26 cellular contexts compared by ENCODE assay signal in genomic region chr20:49482173-49482572, GRCh38. TPM values are rescaled to one million over a fixed set of nuclear protein-coding genes. Genes with fewer than 3 reads are reported as not detected.
DNase-seq lines count a peak whose midpoint lies in the region; ATAC-seq and TF ChIP-seq lines count a peak whose summit lies in the region.
"Had no signal": no experiment of that assay in that cellular context is flagged by ENCODE, and none has a peak within 500 bp of the region (broad histone marks: within the 10 kb centered on the region; RNA-seq: fewer than 3 reads in every experiment).

No MANE protein-coding gene starts in this region.

- H3K4me3 ChIP-seq in left ventricle myocardium inferior (peak overlapping the region; percentile 67), gastroesophageal sphincter (peak overlapping the region; percentile 55 to 77), psoas muscle (peak overlapping the region; percentile 65), vagina (peak overlapping the region; percentile 24 to 40)

- peaks cover 47% of the 10 kb centered on the region for H3K27me3 Mint-ChIP-seq in activated T-helper 1 cell treated with anti-CD3 and anti-CD28 coated beads, Interleukin-12 subunit alpha, Interleukin-12 subunit beta, Interleukin-2, Interleukin-4 antibody, amounts not matched to agents 30 ng/mL and 10 ng/mL and 1 ng/mL, durations not matched to agents 14 hours and 24 hours and 36 hours (ENCODE audit: insufficient read depth)

- intact Hi-C loops in left ventricle myocardium inferior (cut with micrococcal nuclease) (loop anchor here (10.0 kb wide), 1 partner anchor 97 kb away; no protein-coding TSS in a partner anchor), Right ventricle myocardium inferior (cut with DNase I) (no loop called here), psoas muscle (cut with DNase I) (loop anchor here (5.0 to 10.0 kb wide), 3 partner anchors 50 to 100 kb away; no protein-coding TSS in a partner anchor), vagina (cut with DNase I) (loop anchor here (5.0 kb wide), 2 partner anchors 100 to 150 kb away; no protein-coding TSS in a partner anchor)
- intact Hi-C loops in activated T-helper 1 cell treated with anti-CD3 and anti-CD28 coated beads, Interleukin-12 subunit alpha, Interleukin-12 subunit beta, Interleukin-2, Interleukin-4 antibody, amounts not matched to agents 30 ng/mL and 10 ng/mL and 1 ng/mL, durations not matched to agents 14 hours and 24 hours and 36 hours (cut with micrococcal nuclease): loop anchor here (5.0 kb wide), 1 partner anchor 125 kb away; no protein-coding TSS in a partner anchor

- H3K9me3 ChIP-seq in left ventricle myocardium inferior (replicated peaks) (no peaks in the 10 kb centered on the region), gastroesophageal sphincter (no peaks in the 10 kb centered on the region), psoas muscle (no peaks in the 10 kb centered on the region), vagina (no peaks in the 10 kb centered on the region)
- H3K9me3 ChIP-seq: ascending aorta, pancreas, uterus had no signal

- WGBS in gastroesophageal sphincter (ENCODE audit: low coverage in 1 of 2), 2 donors: no CpG with 5 or more reads among the region's 46 CpGs
- 63 to 80% (median 65%) methylated on average over 27 to 46 of the region's 46 CpGs for WGBS in psoas muscle, 3 donors

- no peaks in the 10 kb centered on the region for H3K36me3 ChIP-seq in left ventricle myocardium inferior
- H3K36me3 ChIP-seq in gastroesophageal sphincter: peaks cover 0 to 19% of the 10 kb centered on the region in 2 donors
- H3K36me3 ChIP-seq in psoas muscle (ENCODE audit: insufficient read depth in 1 of 2, low read depth in 1 of 2): no peaks in the 10 kb centered on the region
- H3K36me3 ChIP-seq in vagina: no peaks in the 10 kb centered on the region
- H3K36me3 ChIP-seq: ascending aorta, pancreas, right atrium auricular region, uterus had no signal

- no peak for TF ChIP-seq POLR2A in gastroesophageal sphincter (IDR thresholded peaks at IDR 0.05)
- TF ChIP-seq POLR2A in vagina (IDR thresholded peaks at IDR 0.05): no peak

- DNase-seq in left ventricle myocardium inferior (no peak), Right ventricle myocardium inferior (ENCODE audit: missing footprints) (no peak), psoas muscle (no peak), vagina (ENCODE audit: extremely low spot score in 2 of 2) (no peak), NCI-H2171 treated with DMSO at 0.1 percent for 48 hours (lab: John Stamatoyannopoulos, UW) (no peak)
- no peak for DNase-seq in activated T-helper 1 cell treated with anti-CD3 and anti-CD28 coated beads, Interleukin-12 subunit alpha, Interleukin-12 subunit beta, Interleukin-2, Interleukin-4 antibody, amounts not matched to agents 30 ng/mL and 10 ng/mL and 1 ng/mL, durations not matched to agents 14 hours and 24 hours and 36 hours (ENCODE audit: low spot score)
- no peak for DNase-seq in activated effector memory CD4-positive, alpha-beta T cell treated with anti-CD3 and anti-CD28 coated beads, Interleukin-2, amount 50 U/mL, for 16 hours
- DNase-seq: DMS153, GOT3, KG1, NCI-H1417, NCI-H2029 treated with DMSO at 0.1 percent for 48 hours, NCI-H2227 treated with DMSO at 0.1 percent for 48 hours, NCI-H526 treated with DMSO at 0.1 percent for 48 hours, SIG-M5 had no signal

- no peaks in the 10 kb centered on the region for H3K36me3 Mint-ChIP-seq in activated T-helper 1 cell treated with anti-CD3 and anti-CD28 coated beads, Interleukin-12 subunit alpha, Interleukin-12 subunit beta, Interleukin-2, Interleukin-4 antibody, amounts not matched to agents 30 ng/mL and 10 ng/mL and 1 ng/mL, durations not matched to agents 14 hours and 24 hours and 36 hours (ENCODE audit: low read depth)
- H3K36me3 Mint-ChIP-seq: activated naive CD8-positive, alpha-beta T cell; mesothelial cell of epicardium; T-cell had no signal

- H3K4me1 ChIP-seq in left ventricle myocardium inferior (peaks cover 26% of the 10 kb centered on the region), gastroesophageal sphincter (peaks cover 0 to 70% (median 5%) of the 10 kb centered on the region in 3 donors), psoas muscle (peaks cover 10% of the 10 kb centered on the region), vagina (peaks cover 27% of the 10 kb centered on the region)

- ATAC-seq in Right ventricle myocardium inferior: no peak
- no peak for ATAC-seq in gastroesophageal sphincter
- ATAC-seq in psoas muscle: peak in 1 of 4 donors; percentile 4

- H3K4me1 Mint-ChIP-seq in activated T-helper 1 cell treated with anti-CD3 and anti-CD28 coated beads, Interleukin-12 subunit alpha, Interleukin-12 subunit beta, Interleukin-2, Interleukin-4 antibody, amounts not matched to agents 30 ng/mL and 10 ng/mL and 1 ng/mL, durations not matched to agents 14 hours and 24 hours and 36 hours (ENCODE audit: low read depth): peaks cover 9% of the 10 kb centered on the region

- TF ChIP-seq EP300 in gastroesophageal sphincter (IDR thresholded peaks at IDR 0.05): no peak

- H3K4me3 Mint-ChIP-seq in activated T-helper 1 cell treated with anti-CD3 and anti-CD28 coated beads, Interleukin-12 subunit alpha, Interleukin-12 subunit beta, Interleukin-2, Interleukin-4 antibody, amounts not matched to agents 30 ng/mL and 10 ng/mL and 1 ng/mL, durations not matched to agents 14 hours and 24 hours and 36 hours: no peak overlapping the region

- H3K9me3 Mint-ChIP-seq in activated T-helper 1 cell treated with anti-CD3 and anti-CD28 coated beads, Interleukin-12 subunit alpha, Interleukin-12 subunit beta, Interleukin-2, Interleukin-4 antibody, amounts not matched to agents 30 ng/mL and 10 ng/mL and 1 ng/mL, durations not matched to agents 14 hours and 24 hours and 36 hours: no peaks in the 10 kb centered on the region
- H3K9me3 Mint-ChIP-seq: mesothelial cell of epicardium, T-cell had no signal

- TF ChIP-seq CTCF in left ventricle myocardium inferior (IDR thresholded peaks at IDR 0.05; ENCODE audit: borderline replicate concordance) (no peak), gastroesophageal sphincter (IDR thresholded peaks at IDR 0.05) (no peak), psoas muscle (IDR thresholded peaks at IDR 0.05) (no peak), vagina (IDR thresholded peaks at IDR 0.05) (no peak)

- H3K27ac ChIP-seq in left ventricle myocardium inferior (replicated peaks) (no peak overlapping the region), gastroesophageal sphincter (peak overlapping the region in 3 of 4 donors; percentile 84 to 94 (median 87)), psoas muscle (no peak overlapping the region), vagina (no peak overlapping the region)
- H3K27ac ChIP-seq: 22Rv1, ascending aorta, pancreas, right atrium auricular region had no signal

- no peak overlapping the region for H3K27ac Mint-ChIP-seq in activated T-helper 1 cell treated with anti-CD3 and anti-CD28 coated beads, Interleukin-12 subunit alpha, Interleukin-12 subunit beta, Interleukin-2, Interleukin-4 antibody, amounts not matched to agents 30 ng/mL and 10 ng/mL and 1 ng/mL, durations not matched to agents 14 hours and 24 hours and 36 hours
- H3K27ac Mint-ChIP-seq: activated naive CD8-positive, alpha-beta T cell; mesothelial cell of epicardium; naive thymus-derived CD8-positive, alpha-beta T cell; T-cell had no signal

- H3K27me3 ChIP-seq in left ventricle myocardium inferior (ENCODE audit: low read depth): peaks cover 80% of the 10 kb centered on the region
- peaks cover 19% of the 10 kb centered on the region for H3K27me3 ChIP-seq in gastroesophageal sphincter
- peaks cover 0 to 10% (median 3%) of the 10 kb centered on the region in 3 donors for H3K27me3 ChIP-seq in psoas muscle (ENCODE audit: insufficient read depth in 3 of 3, low read length in 2 of 3)
- H3K27me3 ChIP-seq in vagina: peaks cover 6% of the 10 kb centered on the region
- H3K27me3 ChIP-seq: ascending aorta, right atrium auricular region, uterus had no signal

RNA-seq across cellular contexts. Expression of gene KCNB1, which starts 0.3 kb away (rescaled TPM):
- total RNA-seq in left ventricle myocardium inferior (0.77 TPM), Right ventricle myocardium inferior (0.81 TPM), gastroesophageal sphincter (10 to 100 TPM; 26.3 to 44.1 (median 38.0) TPM), psoas muscle (10 to 100 TPM in 2 of 4 donors, 1 to 10 TPM in 2; 5.3 to 44.0 (median 15.6) TPM), vagina (2.0 TPM)
- polyA plus RNA-seq in psoas muscle: 1 to 10 TPM; 1.8 to 3.2 (median 2.5) TPM
- total RNA-seq in activated T-helper 1 cell treated with anti-CD3 and anti-CD28 coated beads, Interleukin-12 subunit alpha, Interleukin-12 subunit beta, Interleukin-2, Interleukin-4 antibody, amounts not matched to agents 30 ng/mL and 10 ng/mL and 1 ng/mL, durations not matched to agents 14 hours and 24 hours and 36 hours: 0.08 and 0.20 TPM in 2 replicates
- total RNA-seq: ascending aorta, dermis blood vessel endothelial cell had no signal
- polyA plus RNA-seq: naive thymus-derived CD8-positive, alpha-beta T cell had no signal

Comparison
In these comparisons a context has a peak if more than half of its experiments do, and no peak if none do; other contexts are left out.
1. H3K27ac ChIP-seq: peak in gastroesophageal sphincter (3 of 4); none in left ventricle myocardium inferior (single experiment), psoas muscle (single experiment) and vagina (single experiment).
2. Peak in every context shown above with its lines, with median percentiles within 50 percentile points of each other: H3K4me3 ChIP-seq.